Comparison of ENCODE assay signal across 8 cellular contexts in the genomic region with DNA sequence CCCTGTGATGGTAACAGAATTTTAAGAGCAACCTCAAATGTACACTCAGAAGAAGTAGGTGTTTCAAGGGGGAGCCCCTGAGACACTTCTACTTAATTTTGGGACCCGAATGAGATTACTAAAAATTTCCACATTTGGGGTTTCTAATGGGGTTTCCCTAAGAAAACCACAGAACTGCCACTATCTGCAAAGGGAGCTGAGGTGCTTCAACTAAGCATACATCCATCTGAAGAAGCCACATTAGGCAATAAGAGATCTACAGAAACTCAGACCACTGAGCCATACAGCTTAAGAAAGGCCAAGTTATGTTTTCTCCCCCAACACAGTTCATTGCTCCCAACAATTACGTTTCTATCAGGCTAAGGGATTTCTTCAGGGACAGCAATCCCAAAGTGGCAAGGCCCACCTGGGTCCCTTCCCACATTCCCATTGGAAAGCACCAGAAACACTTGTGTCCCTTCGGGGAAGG. TPM values are rescaled to one million over a fixed set of nuclear protein-coding genes. Genes with fewer than 3 reads are reported as not detected.
DNase-seq lines count a peak whose midpoint lies in the region; ATAC-seq and TF ChIP-seq lines count a peak whose summit lies in the region.

No MANE protein-coding gene starts in this region.

- H3K27ac Mint-ChIP-seq in T-helper 17 cell (peak overlapping the region; percentile 97), immature natural killer cell (peak overlapping the region; percentile 86 to 95 (median 90))

- WGBS in upper lobe of left lung, 2 donors, result 41 to 64% methylated on average over 3 of the region's 3 CpGs

- peak overlapping the region; percentile 95 to 99 (median 99) for H3K27ac ChIP-seq in upper lobe of left lung

- DNase-seq in T-helper 17 cell (no peak), immature natural killer cell (peak; percentile 23 to 55 (median 52)), upper lobe of left lung (no peak), DMS79 treated with DMSO at 0.1 percent for 48 hours (lab: John Stamatoyannopoulos, UW) (no peak), NCI-H345 (lab: John Stamatoyannopoulos, UW) (no peak)

- H3K36me3 ChIP-seq in upper lobe of left lung, result peaks cover 0 to 65% (median 10%) of the 10 kb centered on the region in 4 donors

- TF ChIP-seq EP300 in upper lobe of left lung (IDR thresholded peaks at IDR 0.05), result no peak

- H3K4me1 ChIP-seq in upper lobe of left lung, result peaks cover 68 to 80% (median 77%) of the 10 kb centered on the region in 4 donors

- no peaks in the 10 kb centered on the region for H3K27me3 ChIP-seq in upper lobe of left lung

- TF ChIP-seq CTCF in upper lobe of left lung (IDR thresholded peaks at IDR 0.05), result no peak

- no peak for TF ChIP-seq POLR2A in upper lobe of left lung (IDR thresholded peaks at IDR 0.05)

- H3K36me3 Mint-ChIP-seq in T-helper 17 cell (ENCODE audit: low read depth) (peaks cover 5% of the 10 kb centered on the region), immature natural killer cell (peaks cover 21 to 39% (median 38%) of the 10 kb centered on the region in 3 donors)

- no peaks in the 10 kb centered on the region for H3K9me3 Mint-ChIP-seq in immature natural killer cell

- ATAC-seq in GM21786 (IDR thresholded peaks at IDR 0.05; ENCODE audit: unreplicated experiment), result peak; percentile 46
- ATAC-seq in T-helper 17 cell, result peak; percentile 70
- no peak for ATAC-seq in upper lobe of left lung (ENCODE audit: low FRiP score in 2 of 2)
- ATAC-seq in HG03196 (IDR thresholded peaks at IDR 0.05; ENCODE audit: unreplicated experiment), result no peak

- H3K9me3 ChIP-seq in T-helper 17 cell (ENCODE audit: control insufficient read depth, low read length, poor library complexity, severe bottlenecking) (no peaks in the 10 kb centered on the region), upper lobe of left lung (no peaks in the 10 kb centered on the region)

- peak overlapping the region; percentile 86 for H3K4me3 Mint-ChIP-seq in T-helper 17 cell
- H3K4me3 Mint-ChIP-seq in immature natural killer cell, result peak overlapping the region; percentile 80 to 85 (median 84)

- H3K4me3 ChIP-seq in GM08714 (ENCODE audit: low read length), result peak overlapping the region; percentile 58; the same call in 1 of the 2 replicates
- H3K4me3 ChIP-seq in upper lobe of left lung, result peak overlapping the region in 3 of 4 donors; percentile 66 to 85 (median 77)

- no peaks in the 10 kb centered on the region for H3K27me3 Mint-ChIP-seq in T-helper 17 cell
- H3K27me3 Mint-ChIP-seq in immature natural killer cell (ENCODE audit: low read depth in 3 of 3), result peaks cover 2 to 4% (median 3%) of the 10 kb centered on the region in 3 donors

- H3K4me1 Mint-ChIP-seq in T-helper 17 cell (peaks cover 80% of the 10 kb centered on the region), immature natural killer cell (peaks cover 97 to 99% of the 10 kb centered on the region in 2 donors)

RNA-seq across cellular contexts. Expression of gene BCL2L1, which starts 5.2 kb away (rescaled TPM):
- total RNA-seq in T-helper 17 cell (10 to 100 TPM; 35.6 to 59.1 TPM), upper lobe of left lung (100 to 1,000 TPM; 131 to 245 (median 182) TPM)
- 10 to 100 TPM; 30.9 to 60.4 (median 39.3) TPM for polyA plus RNA-seq in immature natural killer cell

RNA-seq across cellular contexts. Expression of gene TPX2, which starts 21.6 kb away (rescaled TPM):
- total RNA-seq in T-helper 17 cell (1 to 10 TPM in 1 of 2 donors, under 1 TPM in 1; 0.57 to 2.0 TPM), upper lobe of left lung (1 to 10 TPM; 1.0 to 6.7 (median 3.8) TPM)
- polyA plus RNA-seq in immature natural killer cell, result 1 to 10 TPM; 1.2 to 3.0 (median 1.8) TPM

Comparison
In these comparisons a context has a peak if more than half of its experiments do, and no peak if none do; other contexts are left out.
1. ATAC-seq: peak in GM21786 (single experiment) and T-helper 17 cell (single experiment); none in upper lobe of left lung (0 of 2) and HG03196 (single experiment).
2. DNase-seq: peak in immature natural killer cell (3 of 3); none in T-helper 17 cell (0 of 3), upper lobe of left lung (0 of 2), DMS79 treated with DMSO at 0.1 percent for 48 hours (single experiment) and NCI-H345 (single experiment).